ENCODE assay signal across 21 cellular contexts in genomic region chrX:136652822-136653723, GRCh38. TPM values are rescaled to one million over a fixed set of nuclear protein-coding genes. Genes with fewer than 3 reads are reported as not detected.
DNase-seq lines count a peak whose midpoint lies in the region; ATAC-seq, FAIRE-seq and TF ChIP-seq lines count a peak whose summit lies in the region.
"Had no signal": no experiment of that assay in that cellular context is flagged by ENCODE, and none has a peak within 500 bp of the region (broad histone marks: within the 10 kb centered on the region; RNA-seq: fewer than 3 reads in every experiment).

No MANE protein-coding gene starts in this region.

- DNase-seq in natural killer cell treated with Interleukin-12 subunit alpha and Interleukin-12 subunit beta and Interleukin-15 and Interleukin-18, amount 100 ng/mL, for 72 hours (ENCODE audit: low spot score): no peak
- DNase-seq in natural killer cell (no peak), RPMI7951 (ENCODE audit: low read depth) (peak; percentile 18), astrocyte (ENCODE audit: low read depth) (no peak), germinal center (ENCODE audit: low spot score) (no peak), substantia nigra (lab: John Stamatoyannopoulos, UW) (no peak), AG08395 (ENCODE audit: low spot score) (no peak)
- peak; percentile 30 for DNase-seq in stimulated activated naive CD4-positive, alpha-beta T cell treated with Interleukin-2 at 50 U/mL for 16 hours (lab: John Stamatoyannopoulos, UW)
- DNase-seq: activated B cell treated with CpG ODN at 0.5 μM for 24 hours; central memory CD4-positive, alpha-beta T cell; DND-41; glutamatergic neuron; HFFc6; NCI-H1694 treated with DMSO at 0.1 percent for 48 hours; NCI-H524; SW 1271; transverse colon had no signal

- H4K20me1 ChIP-seq in astrocyte (ENCODE audit: insufficient read depth, low read length): no peaks in the 10 kb centered on the region

- H3K4me2 ChIP-seq in astrocyte (ENCODE audit: low read length): no peak overlapping the region

- H3K27ac ChIP-seq in astrocyte (ENCODE audit: low read depth, low read length) (no peak overlapping the region), substantia nigra (ENCODE audit: low read depth, low read length, poor library complexity, severe bottlenecking) (no peak overlapping the region)
- H3K27ac ChIP-seq: transverse colon had no signal

- no peak overlapping the region for H3K9ac ChIP-seq in astrocyte (ENCODE audit: low read length)

- H3K9me3 ChIP-seq in astrocyte (ENCODE audit: insufficient read depth, low read depth, low read length): no peaks in the 10 kb centered on the region
- H3K9me3 ChIP-seq: transverse colon had no signal

- H3K9me3 Mint-ChIP-seq in natural killer cell treated with Interleukin-12 subunit alpha and Interleukin-12 subunit beta and Interleukin-15 and Interleukin-18, amount 100 ng/mL, for 72 hours: no peaks in the 10 kb centered on the region
- H3K9me3 Mint-ChIP-seq in natural killer cell (no peaks in the 10 kb centered on the region), astrocyte (ENCODE audit: unreplicated experiment) (peaks cover 1% of the 10 kb centered on the region)
- H3K9me3 Mint-ChIP-seq: activated B cell treated with CpG ODN at 0.5 μM for 24 hours, HFFc6 had no signal

- no peaks in the 10 kb centered on the region for H3K36me3 ChIP-seq in astrocyte (ENCODE audit: insufficient read depth, low read length)
- H3K36me3 ChIP-seq: transverse colon had no signal

- H3K4me3 Mint-ChIP-seq in natural killer cell treated with Interleukin-12 subunit alpha and Interleukin-12 subunit beta and Interleukin-15 and Interleukin-18, amount 100 ng/mL, for 72 hours: no peak overlapping the region
- H3K4me3 Mint-ChIP-seq in natural killer cell (no peak overlapping the region), astrocyte (ENCODE audit: unreplicated experiment) (no peak overlapping the region)
- H3K4me3 Mint-ChIP-seq: activated B cell treated with CpG ODN at 0.5 μM for 24 hours; activated naive CD8-positive, alpha-beta T cell; HFFc6 had no signal

- H3K27ac Mint-ChIP-seq in natural killer cell treated with Interleukin-12 subunit alpha and Interleukin-12 subunit beta and Interleukin-15 and Interleukin-18, amount 100 ng/mL, for 72 hours: peak overlapping the region; percentile 24 to 43
- H3K27ac Mint-ChIP-seq in natural killer cell: no peak overlapping the region
- no peak overlapping the region for H3K27ac Mint-ChIP-seq in astrocyte (ENCODE audit: unreplicated experiment)
- H3K27ac Mint-ChIP-seq: activated B cell treated with CpG ODN at 0.5 μM for 24 hours, HFFc6 had no signal

- peaks cover 0 to 7% of the 10 kb centered on the region in 2 donors for H3K27me3 Mint-ChIP-seq in natural killer cell treated with Interleukin-12 subunit alpha and Interleukin-12 subunit beta and Interleukin-15 and Interleukin-18, amount 100 ng/mL, for 72 hours
- peaks cover 0 to 5% of the 10 kb centered on the region in 2 donors for H3K27me3 Mint-ChIP-seq in natural killer cell (ENCODE audit: low read depth in 2 of 2)
- no peaks in the 10 kb centered on the region for H3K27me3 Mint-ChIP-seq in astrocyte (ENCODE audit: low read depth, unreplicated experiment)
- H3K27me3 Mint-ChIP-seq: activated B cell treated with CpG ODN at 0.5 μM for 24 hours; activated naive CD8-positive, alpha-beta T cell had no signal

- H3K27me3 ChIP-seq in astrocyte (ENCODE audit: insufficient read depth, low read length): no peaks in the 10 kb centered on the region
- H3K27me3 ChIP-seq: transverse colon had no signal

- peaks cover 2 to 3% of the 10 kb centered on the region in 2 donors for H3K4me1 Mint-ChIP-seq in natural killer cell treated with Interleukin-12 subunit alpha and Interleukin-12 subunit beta and Interleukin-15 and Interleukin-18, amount 100 ng/mL, for 72 hours (ENCODE audit: low read depth in 2 of 2)
- H3K4me1 Mint-ChIP-seq in natural killer cell (no peaks in the 10 kb centered on the region), astrocyte (ENCODE audit: low read depth, unreplicated experiment) (no peaks in the 10 kb centered on the region)

- intact Hi-C loops in natural killer cell (cut with micrococcal nuclease): no loop called here

- TF ChIP-seq CTCF in natural killer cell (IDR thresholded peaks at IDR 0.05) (no peak), astrocyte (IDR thresholded peaks at IDR 0.05; ENCODE audit: insufficient read depth, low read depth, low read length) (no peak)

- H3K79me2 ChIP-seq in astrocyte (ENCODE audit: insufficient read depth, low read length): no peaks in the 10 kb centered on the region

- H3K4me1 ChIP-seq in astrocyte (ENCODE audit: insufficient read depth, low read length): no peaks in the 10 kb centered on the region
- H3K4me1 ChIP-seq: transverse colon had no signal

- ATAC-seq in natural killer cell treated with Interleukin-12 subunit alpha and Interleukin-12 subunit beta and Interleukin-15 and Interleukin-18, amount 100 ng/mL, for 72 hours: no peak
- no peak for ATAC-seq in natural killer cell
- ATAC-seq: K562 had no signal

- FAIRE-seq in astrocyte (lab: Jason Lieb, UNC): peak; percentile 26
- FAIRE-seq: endometrium, K562 had no signal

- peaks cover 8% of the 10 kb centered on the region for H3K36me3 Mint-ChIP-seq in natural killer cell treated with Interleukin-12 subunit alpha and Interleukin-12 subunit beta and Interleukin-15 and Interleukin-18, amount 100 ng/mL, for 72 hours
- no peaks in the 10 kb centered on the region for H3K36me3 Mint-ChIP-seq in natural killer cell
- no peaks in the 10 kb centered on the region for H3K36me3 Mint-ChIP-seq in astrocyte (ENCODE audit: low read depth, unreplicated experiment)

- H3K4me3 ChIP-seq in astrocyte (ENCODE audit: insufficient read depth, low read depth, low read length): no peak overlapping the region
- H3K4me3 ChIP-seq: K562, transverse colon had no signal

- no peak overlapping the region for H2AFZ ChIP-seq in astrocyte (ENCODE audit: low read depth, low read length)

RNA-seq across cellular contexts. Expression of gene CD40LG, which starts 5.1 kb away (rescaled TPM):
- 10 to 100 TPM in 1 of 2 donors, 1 to 10 TPM in 1; 9.0 to 10.1 TPM for total RNA-seq in natural killer cell treated with Interleukin-12 subunit alpha and Interleukin-12 subunit beta and Interleukin-15 and Interleukin-18, amount 100 ng/mL, for 72 hours
- total RNA-seq in natural killer cell (1 to 10 TPM in 1 of 3 donors, under 1 TPM in 1, not detected in 1; 0.77 to 1.5 TPM), astrocyte (not detected in 2 replicates)
- not detected in 2 replicates for total RNA-seq in RPMI7951 (2014; rRNA removed; shearing (Covaris generic))
- total RNA-seq: activated B cell treated with CpG ODN at 0.5 μM for 24 hours, HFFc6, mesenteric fat pad had no signal

Comparison
In these comparisons a context has a peak if more than half of its experiments do, and no peak if none do; other contexts are left out.
1. H3K27ac Mint-ChIP-seq: peak in natural killer cell treated with Interleukin-12 subunit alpha and Interleukin-12 subunit beta and Interleukin-15 and Interleukin-18, amount 100 ng/mL, for 72 hours (2 of 2); none in natural killer cell (0 of 2) and astrocyte (single experiment).
2. RNA of gene CD40LG, which starts 5.1 kb away (total RNA-seq): 9.0 to 10.1 TPM in natural killer cell treated with Interleukin-12 subunit alpha and Interleukin-12 subunit beta and Interleukin-15 and Interleukin-18, amount 100 ng/mL, for 72 hours; 0.77 to 1.5 TPM in natural killer cell, not detected in RPMI7951 and not detected in astrocyte; every median in the first group is over 4 times any median in the second.
3. DNase-seq: peak in RPMI7951 (single experiment) and stimulated activated naive CD4-positive, alpha-beta T cell treated with Interleukin-2 at 50 U/mL for 16 hours (single experiment); none in natural killer cell treated with Interleukin-12 subunit alpha and Interleukin-12 subunit beta and Interleukin-15 and Interleukin-18, amount 100 ng/mL, for 72 hours (single experiment), natural killer cell (single experiment), astrocyte (single experiment), germinal center (single experiment), substantia nigra (0 of 49) and AG08395 (single experiment).